ENCODE assay signal across 15 cellular contexts in the genomic region with DNA sequence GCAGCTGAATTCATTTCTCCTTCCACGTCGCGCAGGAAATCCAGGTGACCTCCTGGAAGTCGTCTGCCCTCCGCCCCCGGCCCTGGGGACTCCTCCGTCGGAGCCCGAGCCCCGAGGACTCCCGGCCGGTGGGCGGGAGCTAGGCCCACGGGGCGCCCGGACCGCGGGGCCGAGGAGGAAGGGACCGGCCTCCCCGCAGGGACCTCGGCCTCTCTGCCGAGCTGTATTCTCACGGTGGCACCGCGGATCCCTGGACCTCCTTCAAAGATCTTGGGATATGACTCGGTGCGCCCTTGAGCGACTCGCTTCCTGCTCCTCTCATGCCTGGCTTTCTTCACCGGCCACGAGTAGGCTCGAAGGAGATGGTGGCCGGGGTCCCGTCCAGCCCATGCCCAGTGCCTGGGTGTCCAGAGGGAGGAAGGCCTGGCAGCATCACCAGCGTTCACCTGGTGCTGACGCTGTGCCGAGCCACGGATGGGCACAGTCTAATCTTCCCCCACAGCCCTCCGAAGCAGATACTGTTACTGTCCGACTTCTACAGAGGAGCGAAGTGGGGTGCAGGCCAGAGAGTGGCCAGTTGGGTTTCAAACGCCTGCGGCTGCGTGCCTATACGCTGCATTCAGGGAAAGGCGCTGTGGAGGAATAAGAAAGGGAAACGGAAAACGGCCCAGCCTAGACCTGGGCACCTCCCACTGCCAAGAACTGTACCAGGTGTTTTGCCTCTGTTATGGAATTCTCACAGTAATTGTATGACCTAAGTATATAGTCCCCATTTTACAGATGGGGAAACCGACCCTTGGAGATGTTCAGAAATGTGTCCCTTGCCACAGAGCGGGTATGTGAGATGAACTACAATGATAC. TPM values are rescaled to one million over a fixed set of nuclear protein-coding genes. Genes with fewer than 3 reads are reported as not detected.
DNase-seq lines count a peak whose midpoint lies in the region; ATAC-seq and TF ChIP-seq lines count a peak whose summit lies in the region.
"Had no signal": no experiment of that assay in that cellular context is flagged by ENCODE, and none has a peak within 500 bp of the region (broad histone marks: within the 10 kb centered on the region; RNA-seq: fewer than 3 reads in every experiment).

No MANE protein-coding gene starts in this region.

- TF ChIP-seq POLR2A in heart left ventricle (IDR thresholded peaks at IDR 0.05) = no peak

- H3K27ac ChIP-seq in cardiac muscle cell (no peak overlapping the region), heart left ventricle (no peak overlapping the region), mesodermal cell (ENCODE audit: low read depth, low read length, severe bottlenecking) (no peak overlapping the region)
- H3K27ac ChIP-seq: brain microvascular endothelial cell, testis had no signal

- H3K36me3 Mint-ChIP-seq in activated naive CD8-positive, alpha-beta T cell treated with anti-CD3 and anti-CD28 coated beads, Interleukin-2, amount 50 U/mL, for 24 hours (ENCODE audit: low read depth) = peaks cover 16% of the 10 kb centered on the region
- H3K36me3 Mint-ChIP-seq in type B pancreatic cell = no peaks in the 10 kb centered on the region

- H3K4me1 ChIP-seq in cardiac muscle cell (ENCODE audit: low read depth) (peaks cover 4% of the 10 kb centered on the region), heart left ventricle (peaks cover 0 to 15% (median 2%) of the 10 kb centered on the region in 12 donors), mesodermal cell (ENCODE audit: control insufficient read depth, insufficient read depth, low read length, poor library complexity, severe bottlenecking) (peaks cover 11% of the 10 kb centered on the region)
- H3K4me1 ChIP-seq: BE2C, testis had no signal

- intact Hi-C loops in heart left ventricle (cut with DNase I) (no loop called here), left colon (cut with DNase I, micrococcal nuclease) (loop anchor here in 1 of 2 donors (10.0 kb wide), 1 partner anchor 48 kb away; a partner anchor contains a TSS)

- TF ChIP-seq CTCF in cardiac muscle cell (IDR thresholded peaks at IDR 0.05; ENCODE audit: low read depth, low read length) (no peak), heart left ventricle (IDR thresholded peaks at IDR 0.05) (no peak), type B pancreatic cell (conservative IDR thresholded peaks at IDR 0.05) (no peak)

- peaks cover 36% of the 10 kb centered on the region for H3K4me1 Mint-ChIP-seq in activated naive CD8-positive, alpha-beta T cell treated with anti-CD3 and anti-CD28 coated beads, Interleukin-2, amount 50 U/mL, for 24 hours
- H3K4me1 Mint-ChIP-seq in type B pancreatic cell (ENCODE audit: unreplicated experiment) = peaks cover 9% of the 10 kb centered on the region

- H3K9me3 Mint-ChIP-seq in activated naive CD8-positive, alpha-beta T cell treated with anti-CD3 and anti-CD28 coated beads, Interleukin-2, amount 50 U/mL, for 24 hours = peaks cover 17% of the 10 kb centered on the region
- H3K9me3 Mint-ChIP-seq in type B pancreatic cell = peaks cover 9% of the 10 kb centered on the region

- DNase-seq in cardiac muscle cell (ENCODE audit: low read depth in 1 of 2, low spot score in 1 of 2) (no peak), heart left ventricle (no peak), type B pancreatic cell (ENCODE audit: extremely low spot score, unreplicated experiment) (no peak), left colon (no peak), activated gamma-delta T cell (lab: John Stamatoyannopoulos, UW) (no peak)
- no peak for DNase-seq in activated naive CD8-positive, alpha-beta T cell treated with anti-CD3 and anti-CD28 coated beads, Interleukin-2, amount 50 U/mL, for 24 hours
- DNase-seq: activated CD8-positive, alpha-beta memory T cell treated with anti-CD3 and anti-CD28 coated beads, Interleukin-2, amount 50 U/mL, for 4 hours; BE2C; brain microvascular endothelial cell; occipital lobe; stimulated activated CD4-positive, alpha-beta T cell treated with anti-CD3 and anti-CD28 coated beads, Interleukin-4, amount 100 ng/mL, for 1 hour had no signal

- H3K27me3 ChIP-seq in cardiac muscle cell (peaks cover 96% of the 10 kb centered on the region), heart left ventricle (peaks cover 32 to 100% (median 66%) of the 10 kb centered on the region in 9 donors)
- H3K27me3 ChIP-seq: BE2C, testis had no signal

- no peaks in the 10 kb centered on the region for H3K9me3 ChIP-seq in cardiac muscle cell (ENCODE audit: low read depth)
- peaks cover 0 to 14% (median 9%) of the 10 kb centered on the region in 12 donors for H3K9me3 ChIP-seq in heart left ventricle
- H3K9me3 ChIP-seq in mesodermal cell (ENCODE audit: control insufficient read depth, low read length) = peaks cover 6% of the 10 kb centered on the region
- H3K9me3 ChIP-seq: BE2C, testis had no signal

- WGBS in heart left ventricle, 4 donors = 3 to 8% (median 6%) methylated on average over 20 to 51 of the region's 51 CpGs
- WGBS in mesodermal cell (ENCODE audit: insufficient coverage in 2 of 2), 2 experiments = 1 to 4% methylated on average over 38 to 45 of the region's 51 CpGs

- ATAC-seq in heart left ventricle (no peak), GM21619 (IDR thresholded peaks at IDR 0.05; ENCODE audit: unreplicated experiment) (no peak), left colon (no peak)
- ATAC-seq in activated naive CD8-positive, alpha-beta T cell treated with anti-CD3 and anti-CD28 coated beads, Interleukin-2, amount 50 U/mL, for 24 hours = no peak
- ATAC-seq: esophagus mucosa had no signal

- no peak overlapping the region for H3K27ac Mint-ChIP-seq in activated naive CD8-positive, alpha-beta T cell treated with anti-CD3 and anti-CD28 coated beads, Interleukin-2, amount 50 U/mL, for 24 hours
- no peak overlapping the region for H3K27ac Mint-ChIP-seq in type B pancreatic cell

- H3K27me3 Mint-ChIP-seq in activated naive CD8-positive, alpha-beta T cell treated with anti-CD3 and anti-CD28 coated beads, Interleukin-2, amount 50 U/mL, for 24 hours = peaks cover 68% of the 10 kb centered on the region
- H3K27me3 Mint-ChIP-seq in type B pancreatic cell = peaks cover 88% of the 10 kb centered on the region

- peak overlapping the region; percentile 18 for H3K4me3 ChIP-seq in cardiac muscle cell
- peak overlapping the region in 3 of 12 donors; percentile 15 to 26 (median 25) for H3K4me3 ChIP-seq in heart left ventricle
- peak overlapping the region; percentile 16 for H3K4me3 ChIP-seq in mesodermal cell (ENCODE audit: extremely low read depth, insufficient read depth, low read length, poor library complexity, severe bottlenecking)

- peak overlapping the region; percentile 15 for H3K4me3 Mint-ChIP-seq in activated naive CD8-positive, alpha-beta T cell treated with anti-CD3 and anti-CD28 coated beads, Interleukin-2, amount 50 U/mL, for 24 hours
- H3K4me3 Mint-ChIP-seq in type B pancreatic cell = peak overlapping the region; percentile 71

- H3K36me3 ChIP-seq in cardiac muscle cell (no peaks in the 10 kb centered on the region), heart left ventricle (no peaks in the 10 kb centered on the region), mesodermal cell (ENCODE audit: control insufficient read depth, insufficient read depth, low read length) (no peaks in the 10 kb centered on the region)
- H3K36me3 ChIP-seq: brain microvascular endothelial cell had no signal

RNA-seq across cellular contexts. Expression of a gene that starts 47.3 kb away (rescaled TPM):
- total RNA-seq in cardiac muscle cell (0.88 TPM in 1 of 2 replicates, not detected in the other), heart left ventricle (under 1 TPM in 3 of 9 donors, not detected in 6; 0.02 to 0.37 (median 0.14) TPM), type B pancreatic cell (ENCODE audit: low replicate concordance) (not detected in 2 replicates), left colon (under 1 TPM; 0.46 to 0.59 TPM)
- polyA plus RNA-seq in cardiac muscle cell (0.14 TPM in 1 of 2 replicates, not detected in the other), heart left ventricle (under 1 TPM in 1 of 2 donors, not detected in 1; 0.01 TPM)
- 0.33 TPM for polyA plus RNA-seq in mesodermal cell (2013, experiment 1 of 2)
- 0.20 TPM for polyA plus RNA-seq in mesodermal cell (2013, experiment 2 of 2)
- total RNA-seq: occipital lobe had no signal
